In the genomic region with DNA sequence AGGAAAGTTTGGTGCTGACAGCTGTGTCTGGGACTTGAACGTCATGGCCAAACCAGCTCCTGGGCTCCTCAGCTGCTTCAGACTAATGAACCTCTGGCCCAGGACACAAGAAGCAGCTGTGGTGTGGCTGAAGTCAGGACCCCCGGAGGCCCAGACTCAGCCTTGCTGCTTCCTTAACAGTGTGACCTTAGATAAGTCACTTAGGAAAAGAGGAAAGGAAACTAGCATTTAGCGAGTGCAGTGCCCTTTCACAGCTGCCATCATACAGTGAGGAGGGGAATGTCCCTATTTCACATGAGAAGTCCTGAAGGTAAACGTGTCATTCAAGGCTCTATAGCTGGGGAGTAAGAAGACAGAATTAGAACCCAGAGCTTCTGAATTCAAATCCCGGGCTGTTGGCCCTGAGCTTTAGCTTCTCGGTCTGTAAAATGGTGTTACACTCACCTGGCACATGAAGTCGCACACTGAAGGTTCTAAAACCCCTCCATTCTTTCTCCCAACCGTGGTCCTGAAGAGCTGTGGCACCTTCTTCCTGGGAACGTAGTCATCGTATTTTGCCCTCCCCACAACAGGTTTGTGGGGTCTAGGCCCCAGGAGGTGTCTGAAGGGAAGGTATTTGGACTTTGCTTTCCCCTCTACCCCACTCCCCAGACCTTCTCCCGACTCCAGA, we compare ENCODE assay signal across 10 cellular contexts. TPM values are rescaled to one million over a fixed set of nuclear protein-coding genes. Genes with fewer than 3 reads are reported as not detected.
DNase-seq lines count a peak whose midpoint lies in the region; ATAC-seq, FAIRE-seq and TF ChIP-seq lines count a peak whose summit lies in the region.
"Had no signal": no experiment of that assay in that cellular context is flagged by ENCODE, and none has a peak within 500 bp of the region (broad histone marks: within the 10 kb centered on the region; RNA-seq: fewer than 3 reads in every experiment).

No MANE protein-coding gene starts in this region.

- H3K27me3 ChIP-seq in DND-41 (ENCODE audit: insufficient read depth, low read length, poor library complexity) = peaks cover 36% of the 10 kb centered on the region
- peaks cover 39% of the 10 kb centered on the region for H3K27me3 ChIP-seq in HUES64 (ENCODE audit: insufficient read depth, low read length)
- H3K27me3 ChIP-seq in H1 (replicated peaks in 1 of 4; ENCODE audit: control insufficient read depth in 3 of 4, extremely low read depth in 1 of 4, insufficient read depth in 3 of 4, low read length in 3 of 4) = peaks cover 12 to 28% (median 24%) of the 10 kb centered on the region in 4 experiments
- peaks cover 46% of the 10 kb centered on the region for H3K27me3 ChIP-seq in osteoblast (ENCODE audit: insufficient read depth, low read length)

- H3K9ac ChIP-seq in DND-41 (ENCODE audit: low read depth, low read length) = no peak overlapping the region; the same call in 1 of the 2 replicates
- no peak overlapping the region; the same call in 1 of the 2 replicates for H3K9ac ChIP-seq in HUES64 (ENCODE audit: low read depth, low read length)
- 0 out of 7 replicates have a peak overlapping the region, but pooled peaks of 1 of the 4 experiments have one; percentile 25 for H3K9ac ChIP-seq in H1 (replicated peaks in 1 of 4; ENCODE audit: extremely low read depth in 1 of 4, low read depth in 3 of 4, low read length in 3 of 4)

- WGBS in HUES64 = 68% methylated on average over 9 of the region's 11 CpGs
- 62% methylated on average over 11 of the region's 11 CpGs; no CpG with 5 or more reads in 1 of the 2 experiments for WGBS in H1 (ENCODE audit: extremely low coverage in 1 of 2, insufficient coverage in 1 of 2, insufficient read length in 1 of 2, insufficient replicate concordance in 2 of 2, low coverage in 1 of 2, low lambda C conversion rate in 2 of 2, missing lambda C conversion rate in 1 of 2), 2 experiments

- CTCF ChIA-PET in H1 (lab: Charles Lee; ENCODE audit: partially characterized antibody) = interaction anchor here (0.6 to 5.9 kb wide), 10 partner anchors 9 to 81 kb away, joined by 3 to 81 read pairs (median 4); a partner anchor contains a TSS

- H3K79me2 ChIP-seq in DND-41 (ENCODE audit: insufficient read depth, low read length) (no peaks in the 10 kb centered on the region), H1 (ENCODE audit: control insufficient read depth in 1 of 2, insufficient read depth in 2 of 2, low read length in 2 of 2) (no peaks in the 10 kb centered on the region), osteoblast (ENCODE audit: insufficient read depth, low read length) (no peaks in the 10 kb centered on the region)

- no peak overlapping the region for H3K27ac ChIP-seq in DND-41 (ENCODE audit: low read length)
- no peak overlapping the region for H3K27ac ChIP-seq in HUES64 (ENCODE audit: low read depth, low read length)
- H3K27ac ChIP-seq in H1 (ENCODE audit: low read depth, low read length) = no peak overlapping the region
- H3K27ac ChIP-seq in osteoblast (ENCODE audit: low read depth, low read length) = no peak overlapping the region

- ATAC-seq in DND-41 (ENCODE audit: insufficient read depth, low read depth) (no peak), GM19351 (IDR thresholded peaks at IDR 0.05; ENCODE audit: unreplicated experiment) (no peak), HG02759 (IDR thresholded peaks at IDR 0.05; ENCODE audit: unreplicated experiment) (no peak), HG03520 (IDR thresholded peaks at IDR 0.05; ENCODE audit: unreplicated experiment) (no peak)
- ATAC-seq: HCT116 had no signal

- peaks cover 12% of the 10 kb centered on the region; the same call in 1 of the 2 replicates for H3K23me2 ChIP-seq in H1 (ENCODE audit: low read depth, low read length)

- no peak overlapping the region for H4K8ac ChIP-seq in H1 (ENCODE audit: extremely low read depth, insufficient read depth, low read length)

- TF ChIP-seq EP300 in H1 (IDR thresholded peaks at IDR 0.05; ENCODE audit: borderline replicate concordance in 1 of 2, low read depth in 2 of 2, low read length in 2 of 2) = no peak

- no peaks in the 10 kb centered on the region for H3K9me3 ChIP-seq in DND-41 (ENCODE audit: insufficient read depth, low read length, severe bottlenecking)
- no peaks in the 10 kb centered on the region for H3K9me3 ChIP-seq in HUES64 (ENCODE audit: insufficient read depth, low read depth, low read length)
- no peaks in the 10 kb centered on the region for H3K9me3 ChIP-seq in H1 (ENCODE audit: insufficient read depth in 2 of 2, low read depth in 1 of 2, low read length in 1 of 2)
- no peaks in the 10 kb centered on the region for H3K9me3 ChIP-seq in osteoblast (ENCODE audit: low read depth, low read length)

- no peaks in the 10 kb centered on the region for H4K20me1 ChIP-seq in DND-41 (ENCODE audit: insufficient read depth, low read length)
- H4K20me1 ChIP-seq in H1 (replicated peaks in 1 of 2; ENCODE audit: control insufficient read depth in 1 of 2, insufficient read depth in 2 of 2, low read length in 2 of 2) = no peaks in the 10 kb centered on the region
- H4K20me1 ChIP-seq in osteoblast (ENCODE audit: insufficient read depth, low read length) = no peaks in the 10 kb centered on the region

- H3K18ac ChIP-seq in H1 (ENCODE audit: extremely low read depth, low read length) = no peak overlapping the region

- no peak for DNase-seq in DND-41
- no peak for DNase-seq in H1 (ENCODE audit: low read depth in 1 of 2, low spot score in 2 of 2)
- DNase-seq in osteoblast (ENCODE audit: insufficient read length, low spot score, missing footprints) = peak; percentile 36
- no peak for DNase-seq in NCI-H128 (lab: John Stamatoyannopoulos, UW; ENCODE audit: unreplicated experiment)
- DNase-seq: NCI-H2081 treated with DMSO at 0.1 percent for 48 hours had no signal

- no peak overlapping the region for H3K14ac ChIP-seq in H1 (ENCODE audit: insufficient read length)

- no peak overlapping the region; the same call in 1 of the 2 replicates for H2BK15ac ChIP-seq in H1 (ENCODE audit: low read length)

- H3K23ac ChIP-seq in H1 (ENCODE audit: insufficient read length) = no peak overlapping the region

- H3K36me3 ChIP-seq in DND-41 (ENCODE audit: insufficient read depth, low read length) (no peaks in the 10 kb centered on the region), HUES64 (ENCODE audit: insufficient read depth, low read length) (no peaks in the 10 kb centered on the region), H1 (ENCODE audit: control insufficient read depth in 2 of 4, insufficient read depth in 4 of 4, low read length in 3 of 4) (no peaks in the 10 kb centered on the region), osteoblast (ENCODE audit: insufficient read depth, low read length) (no peaks in the 10 kb centered on the region)

- POLR2A ChIA-PET in H1 (lab: Charles Lee; ENCODE audit: partially characterized antibody) = interaction anchor here (0.7 to 4.3 kb wide), 12 partner anchors 10 to 151 kb away, joined by 3 to 46 read pairs (median 5); a partner anchor contains a TSS

- no peak overlapping the region for H2BK5ac ChIP-seq in H1 (ENCODE audit: low read depth, low read length)

- H4K5ac ChIP-seq in H1 (ENCODE audit: insufficient read length, low read depth, low read length) = no peak overlapping the region

- no peak for TF ChIP-seq CTCF in DND-41 (IDR thresholded peaks at IDR 0.05; ENCODE audit: borderline replicate concordance, extremely low read depth, low read length, poor library complexity, severe bottlenecking)
- TF ChIP-seq CTCF in H1 (IDR thresholded peaks at IDR 0.05; ENCODE audit: control extremely low read depth in 1 of 3, insufficient read depth in 1 of 3, low read depth in 1 of 3, low read length in 3 of 3) = no peak
- TF ChIP-seq CTCF in osteoblast (IDR thresholded peaks at IDR 0.05; ENCODE audit: extremely low read depth, low read depth, low read length) = no peak

- H2BK12ac ChIP-seq in H1 (ENCODE audit: low read depth, low read length) = no peak overlapping the region

- no peak overlapping the region for H4K91ac ChIP-seq in H1 (replicated peaks; ENCODE audit: insufficient read length, low read length)

- no peak for TF ChIP-seq RAD21 in H1 (IDR thresholded peaks at IDR 0.05 in 1 of 2, conservative IDR thresholded peaks at IDR 0.05 in 1 of 2; ENCODE audit: low read depth in 2 of 2, low read length in 2 of 2)

- no peak for TF ChIP-seq POLR2A in H1 (IDR thresholded peaks at IDR 0.05; ENCODE audit: control extremely low read depth in 1 of 2, low read depth in 2 of 2, low read length in 2 of 2)

- no peak overlapping the region for H2AK5ac ChIP-seq in H1 (ENCODE audit: low read depth, low read length)

- H2BK120ac ChIP-seq in H1 (replicated peaks; ENCODE audit: low read depth, low read length) = no peak overlapping the region

- H3K56ac ChIP-seq in H1 (replicated peaks; ENCODE audit: insufficient read length, low read depth, low read length) = no peak overlapping the region

- no peak overlapping the region for H3K4ac ChIP-seq in H1 (replicated peaks; ENCODE audit: insufficient read length, low read depth, low read length)

- H3K4me1 ChIP-seq in DND-41 (ENCODE audit: insufficient read depth, low read length) (peaks cover 19% of the 10 kb centered on the region), HUES64 (ENCODE audit: insufficient read depth, low read length) (peaks cover 10% of the 10 kb centered on the region), H1 (replicated peaks in 1 of 4; ENCODE audit: control insufficient read depth in 3 of 4, insufficient read depth in 4 of 4, low read length in 3 of 4) (peaks cover 5 to 17% (median 9%) of the 10 kb centered on the region in 4 experiments), osteoblast (ENCODE audit: insufficient read depth, low read length) (no peaks in the 10 kb centered on the region)

- no peak overlapping the region for H2BK20ac ChIP-seq in H1 (ENCODE audit: low read length)

- H2AFZ ChIP-seq in DND-41 (ENCODE audit: low read depth, low read length) (peak overlapping the region; percentile 65; the same call in 1 of the 2 replicates), H1 (ENCODE audit: low read length) (peak overlapping the region; percentile 90), osteoblast (ENCODE audit: low read length) (no peak overlapping the region)

- no peak for FAIRE-seq in H1 (lab: Jason Lieb, UNC)

- peak overlapping the region; percentile 74; the same call in 1 of the 2 replicates for H3K4me2 ChIP-seq in DND-41 (ENCODE audit: insufficient read depth, low read length)
- H3K4me2 ChIP-seq in H1 (ENCODE audit: insufficient read depth in 1 of 2, low read depth in 2 of 2, low read length in 2 of 2) = peak overlapping the region; percentile 79 to 83
- H3K4me2 ChIP-seq in osteoblast (ENCODE audit: insufficient read depth, low read length) = peak overlapping the region; percentile 68

- H3K4me3 ChIP-seq in DND-41 (ENCODE audit: low read depth in 1 of 2, low read length in 2 of 2) = no peak overlapping the region
- peak overlapping the region; percentile 70 for H3K4me3 ChIP-seq in HUES64 (ENCODE audit: low read length)
- H3K4me3 ChIP-seq in H1 (ENCODE audit: extremely low read depth in 1 of 4, insufficient read depth in 2 of 4, low read depth in 3 of 4, low read length in 4 of 4) = peak overlapping the region; percentile 42 to 86 (median 60)
- no peak overlapping the region for H3K4me3 ChIP-seq in osteoblast (ENCODE audit: insufficient read depth, low read length)

- no peaks in the 10 kb centered on the region for H3K79me1 ChIP-seq in H1 (ENCODE audit: low read depth, low read length)

RNA-seq across cellular contexts. Expression of a gene that starts 0.9 kb away (rescaled TPM):
- 14.6 TPM for polyA plus RNA-seq in HUES64 (2013, experiment 1 of 2)
- 18.7 TPM for polyA plus RNA-seq in HUES64 (2013, experiment 2 of 2)
- 12.0 and 13.4 TPM in 2 replicates for total RNA-seq in H1 (2021; fragmentation: NEBNext Ultra II Directional; extraction: Animal tissue kit (Norgen Biotek cat#: 25700))
- 41.5 and 41.7 TPM in 2 replicates for polyA plus RNA-seq in H1 (2011; rRNA removed)
- 25.5 TPM for polyA plus RNA-seq in H1 (2011; cell fraction: cytosol; rRNA removed)
- polyA plus RNA-seq in H1 (2011; cell fraction: nucleus; rRNA removed) = 18.2 TPM
- polyA plus RNA-seq in H1 (2012, experiment 1 of 2) = 19.9 to 27.2 TPM (median 21.6 TPM) in 4 replicates
- polyA plus RNA-seq in H1 (2012, experiment 2 of 2) = 31.2 TPM
- 17.8 TPM for polyA plus RNA-seq in H1 (2013, experiment 1 of 2)
- polyA plus RNA-seq in H1 (2013, experiment 2 of 2) = 17.4 TPM
- 8.1 and 15.1 TPM in 2 replicates for polyA minus RNA-seq in H1 (2011; rRNA and poly(A)+ RNA removed)
- 7.0 TPM for polyA minus RNA-seq in H1 (2011; cell fraction: cytosol; rRNA and poly(A)+ RNA removed)
- 2.2 TPM for polyA minus RNA-seq in H1 (2011; cell fraction: nucleus; rRNA and poly(A)+ RNA removed)
- total RNA-seq in osteoblast = not detected in 2 replicates

RNA-seq across cellular contexts. Expression of a gene that starts 13.1 kb away (rescaled TPM):
- polyA plus RNA-seq in HUES64 (2013, experiment 1 of 2) = 97.5 TPM
- 101 TPM for polyA plus RNA-seq in HUES64 (2013, experiment 2 of 2)
- total RNA-seq in H1 (2021; fragmentation: NEBNext Ultra II Directional; extraction: Animal tissue kit (Norgen Biotek cat#: 25700)) = 83.9 and 88.2 TPM in 2 replicates
- 150 and 188 TPM in 2 replicates for polyA plus RNA-seq in H1 (2011; rRNA removed)
- polyA plus RNA-seq in H1 (2011; cell fraction: cytosol; rRNA removed) = 162 TPM
- 115 TPM for polyA plus RNA-seq in H1 (2011; cell fraction: nucleus; rRNA removed)
- 82.0 to 129 TPM (median 116 TPM) in 4 replicates for polyA plus RNA-seq in H1 (2012, experiment 1 of 2)
- 170 TPM for polyA plus RNA-seq in H1 (2012, experiment 2 of 2)
- polyA plus RNA-seq in H1 (2013, experiment 1 of 2) = 73.5 TPM
- 76.5 TPM for polyA plus RNA-seq in H1 (2013, experiment 2 of 2)
- 91.1 and 95.6 TPM in 2 replicates for polyA minus RNA-seq in H1 (2011; rRNA and poly(A)+ RNA removed)
- polyA minus RNA-seq in H1 (2011; cell fraction: cytosol; rRNA and poly(A)+ RNA removed) = 31.3 TPM
- 62.0 TPM for polyA minus RNA-seq in H1 (2011; cell fraction: nucleus; rRNA and poly(A)+ RNA removed)
- 46.7 and 55.7 TPM in 2 replicates for total RNA-seq in osteoblast

RNA-seq across cellular contexts. Expression of a gene that starts 15.3 kb away (rescaled TPM):
- 8.5 TPM for polyA plus RNA-seq in HUES64 (2013, experiment 1 of 2)
- 11.8 TPM for polyA plus RNA-seq in HUES64 (2013, experiment 2 of 2)
- total RNA-seq in H1 (2021; fragmentation: NEBNext Ultra II Directional; extraction: Animal tissue kit (Norgen Biotek cat#: 25700)) = 18.5 and 20.8 TPM in 2 replicates
- polyA plus RNA-seq in H1 (2011; rRNA removed) = 17.4 and 22.9 TPM in 2 replicates
- 28.3 TPM for polyA plus RNA-seq in H1 (2011; cell fraction: cytosol; rRNA removed)
- polyA plus RNA-seq in H1 (2011; cell fraction: nucleus; rRNA removed) = 64.4 TPM
- 16.2 to 21.8 TPM (median 17.8 TPM) in 4 replicates for polyA plus RNA-seq in H1 (2012, experiment 1 of 2)
- polyA plus RNA-seq in H1 (2012, experiment 2 of 2) = 3.2 TPM
- polyA plus RNA-seq in H1 (2013, experiment 1 of 2) = 9.3 TPM
- polyA plus RNA-seq in H1 (2013, experiment 2 of 2) = 7.9 TPM
- polyA minus RNA-seq in H1 (2011; rRNA and poly(A)+ RNA removed) = 32.7 and 33.7 TPM in 2 replicates
- polyA minus RNA-seq in H1 (2011; cell fraction: cytosol; rRNA and poly(A)+ RNA removed) = 11.9 TPM
- 51.8 TPM for polyA minus RNA-seq in H1 (2011; cell fraction: nucleus; rRNA and poly(A)+ RNA removed)
- total RNA-seq in osteoblast = 30.8 and 31.8 TPM in 2 replicates

RNA-seq across cellular contexts. Expression of a gene that starts 20.3 kb away (rescaled TPM):
- polyA plus RNA-seq in HUES64 (2013, experiment 1 of 2) = 0.65 TPM
- polyA plus RNA-seq in HUES64 (2013, experiment 2 of 2) = 0.25 TPM
- total RNA-seq in H1 (2021; fragmentation: NEBNext Ultra II Directional; extraction: Animal tissue kit (Norgen Biotek cat#: 25700)) = 1.2 and 1.7 TPM in 2 replicates
- 0.21 and 0.86 TPM in 2 replicates for polyA plus RNA-seq in H1 (2011; rRNA removed)
- polyA plus RNA-seq in H1 (2011; cell fraction: cytosol; rRNA removed) = 0.34 TPM
- polyA plus RNA-seq in H1 (2011; cell fraction: nucleus; rRNA removed) = 1.7 TPM
- 0.50 to 1.3 TPM (median 0.91 TPM) in 4 replicates for polyA plus RNA-seq in H1 (2012, experiment 1 of 2)
- polyA plus RNA-seq in H1 (2012, experiment 2 of 2) = 0.34 TPM
- 0.75 TPM for polyA plus RNA-seq in H1 (2013, experiment 1 of 2)
- polyA plus RNA-seq in H1 (2013, experiment 2 of 2) = 0.64 TPM
- polyA minus RNA-seq in H1 (2011; rRNA and poly(A)+ RNA removed) = 0.32 and 0.56 TPM in 2 replicates
- 0.37 TPM for polyA minus RNA-seq in H1 (2011; cell fraction: cytosol; rRNA and poly(A)+ RNA removed)
- 0.80 TPM for polyA minus RNA-seq in H1 (2011; cell fraction: nucleus; rRNA and poly(A)+ RNA removed)
- total RNA-seq in osteoblast = under 0.01 TPM in 1 of 2 replicates, not detected in the other

RNA-seq across cellular contexts. Expression of a gene that starts 38.4 kb away (rescaled TPM):
- 66.8 TPM for polyA plus RNA-seq in HUES64 (2013, experiment 1 of 2)
- 62.1 TPM for polyA plus RNA-seq in HUES64 (2013, experiment 2 of 2)
- 68.4 and 71.2 TPM in 2 replicates for total RNA-seq in H1 (2021; fragmentation: NEBNext Ultra II Directional; extraction: Animal tissue kit (Norgen Biotek cat#: 25700))
- polyA plus RNA-seq in H1 (2011; rRNA removed) = 137 and 143 TPM in 2 replicates
- polyA plus RNA-seq in H1 (2011; cell fraction: cytosol; rRNA removed) = 101 TPM
- 67.6 TPM for polyA plus RNA-seq in H1 (2011; cell fraction: nucleus; rRNA removed)
- polyA plus RNA-seq in H1 (2012, experiment 1 of 2) = 96.5 to 107 TPM (median 101 TPM) in 4 replicates
- 126 TPM for polyA plus RNA-seq in H1 (2012, experiment 2 of 2)
- 65.6 TPM for polyA plus RNA-seq in H1 (2013, experiment 1 of 2)
- polyA plus RNA-seq in H1 (2013, experiment 2 of 2) = 70.2 TPM
- 55.0 and 55.5 TPM in 2 replicates for polyA minus RNA-seq in H1 (2011; rRNA and poly(A)+ RNA removed)
- polyA minus RNA-seq in H1 (2011; cell fraction: cytosol; rRNA and poly(A)+ RNA removed) = 24.8 TPM
- polyA minus RNA-seq in H1 (2011; cell fraction: nucleus; rRNA and poly(A)+ RNA removed) = 31.7 TPM
- total RNA-seq in osteoblast = 44.2 and 47.4 TPM in 2 replicates

Comparison
In these comparisons a context has a peak if more than half of its experiments do, and no peak if none do; other contexts are left out.
1. H3K4me3 ChIP-seq: peak in HUES64 (single experiment) and H1 (4 of 4); none in DND-41 (0 of 2) and osteoblast (single experiment).
2. RNA of a gene that starts 0.9 kb away (total RNA-seq): 12.0 to 13.4 TPM in H1; not detected in osteoblast; every median in the first group is over 10 times any median in the second.
3. Peak in every context shown above with its lines, with median percentiles within 50 percentile points of each other: H3K4me2 ChIP-seq.